21 cellular contexts compared by ENCODE assay signal in the genomic region with DNA sequence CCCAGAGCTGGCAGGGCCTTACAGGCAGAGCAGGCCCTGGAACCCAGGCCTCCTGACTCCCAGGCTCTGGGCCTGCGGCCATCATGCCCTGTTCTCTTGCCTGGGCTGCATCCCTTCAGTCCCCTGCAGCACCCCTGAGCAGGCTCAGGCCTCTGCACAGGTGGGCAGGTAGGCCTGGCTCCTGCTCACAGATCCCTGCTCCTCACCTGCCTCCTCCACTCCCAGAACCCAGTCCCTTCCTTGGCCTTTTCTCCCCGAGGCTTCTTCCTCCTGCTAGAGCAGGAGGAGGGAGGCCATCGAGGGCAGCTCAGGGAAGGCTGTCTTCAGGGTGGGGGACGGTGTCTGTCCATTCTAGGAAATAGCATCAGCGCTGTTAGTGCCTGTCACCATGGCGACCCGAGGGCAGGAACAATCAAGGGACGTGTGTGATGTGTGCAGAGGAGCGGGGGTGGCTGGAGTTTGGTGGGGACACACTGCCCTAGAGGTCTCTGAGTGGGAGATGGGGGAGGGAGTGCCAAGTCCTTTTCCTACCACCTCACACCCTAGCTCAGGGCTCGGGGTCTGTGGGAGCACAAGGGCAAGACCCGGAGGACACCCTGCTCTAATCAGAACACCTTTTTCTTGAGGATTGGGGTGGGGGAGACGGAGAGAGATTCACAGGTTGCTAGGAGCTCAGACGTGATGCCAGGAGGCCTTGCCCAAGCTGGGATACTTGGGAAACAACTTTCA. TPM values are rescaled to one million over a fixed set of nuclear protein-coding genes. Genes with fewer than 3 reads are reported as not detected.
DNase-seq lines count a peak whose midpoint lies in the region; ATAC-seq and TF ChIP-seq lines count a peak whose summit lies in the region.
"Had no signal": no experiment of that assay in that cellular context is flagged by ENCODE, and none has a peak within 500 bp of the region (broad histone marks: within the 10 kb centered on the region; RNA-seq: fewer than 3 reads in every experiment).

No MANE protein-coding gene starts in this region.

- H3K27ac Mint-ChIP-seq in stimulated activated effector memory CD8-positive, alpha-beta T cell treated with anti-CD3 and anti-CD28 coated beads, Interleukin-12 subunit alpha, Interleukin-12 subunit beta, amount 100 ng/mL, for 72 hours: no peak overlapping the region
- H3K27ac Mint-ChIP-seq: IgD-negative memory B cell had no signal

- H3K36me3 ChIP-seq in osteoblast (ENCODE audit: insufficient read depth, low read length) (no peaks in the 10 kb centered on the region), Karpas-422 (ENCODE audit: insufficient read depth, low read length) (no peaks in the 10 kb centered on the region)

- H3K9me3 Mint-ChIP-seq in stimulated activated effector memory CD8-positive, alpha-beta T cell treated with anti-CD3 and anti-CD28 coated beads, Interleukin-12 subunit alpha, Interleukin-12 subunit beta, amount 100 ng/mL, for 72 hours: no peaks in the 10 kb centered on the region

- DNase-seq in NCI-H1417 (lab: John Stamatoyannopoulos, UW) (peak in 2 of 3 experiments; percentile 22 to 53), NCI-H1417 treated with DMSO at 0.1 percent for 48 hours (lab: John Stamatoyannopoulos, UW) (no peak), GM13976 (ENCODE audit: low spot score) (peak; percentile 21), islet precursor cell (peak; percentile 39), osteoblast (ENCODE audit: insufficient read length, low spot score, missing footprints) (peak; percentile 26), Karpas-422 (no peak), OCI-M2 (lab: John Stamatoyannopoulos, UW; ENCODE audit: unreplicated experiment) (no peak)
- DNase-seq in stimulated activated effector memory CD8-positive, alpha-beta T cell treated with anti-CD3 and anti-CD28 coated beads, Interleukin-12 subunit alpha, Interleukin-12 subunit beta, amount 100 ng/mL, for 72 hours (ENCODE audit: low spot score in 2 of 2): no peak
- DNase-seq: DMS 273 treated with DMSO at 0.1 percent for 48 hours, MV-4-11, NCI-H1436 treated with DMSO at 0.1 percent for 48 hours, NCI-H2107, NCI-H446, NCI-H774, Right ventricle myocardium superior had no signal

- no peak overlapping the region for H3K4me3 ChIP-seq in osteoblast (ENCODE audit: insufficient read depth, low read length)
- no peak overlapping the region for H3K4me3 ChIP-seq in Karpas-422 (ENCODE audit: low read length)

- no peaks in the 10 kb centered on the region for H3K9me2 ChIP-seq in Karpas-422 (replicated peaks; ENCODE audit: insufficient read depth, low read length)

- no peaks in the 10 kb centered on the region for H3K27me3 ChIP-seq in osteoblast (ENCODE audit: insufficient read depth, low read length)
- no peaks in the 10 kb centered on the region for H3K27me3 ChIP-seq in Karpas-422 (ENCODE audit: low read length)

- H3K4me1 ChIP-seq in osteoblast (ENCODE audit: insufficient read depth, low read length): no peaks in the 10 kb centered on the region
- no peaks in the 10 kb centered on the region for H3K4me1 ChIP-seq in Karpas-422 (ENCODE audit: low read length)

- H3K9me3 ChIP-seq in osteoblast (ENCODE audit: low read depth, low read length) (no peaks in the 10 kb centered on the region), Karpas-422 (ENCODE audit: low read length) (no peaks in the 10 kb centered on the region)

- H3K36me3 Mint-ChIP-seq in stimulated activated effector memory CD8-positive, alpha-beta T cell treated with anti-CD3 and anti-CD28 coated beads, Interleukin-12 subunit alpha, Interleukin-12 subunit beta, amount 100 ng/mL, for 72 hours: no peaks in the 10 kb centered on the region
- H3K36me3 Mint-ChIP-seq: IgD-negative memory B cell had no signal

- no peak overlapping the region for H3K4me3 Mint-ChIP-seq in stimulated activated effector memory CD8-positive, alpha-beta T cell treated with anti-CD3 and anti-CD28 coated beads, Interleukin-12 subunit alpha, Interleukin-12 subunit beta, amount 100 ng/mL, for 72 hours
- H3K4me3 Mint-ChIP-seq: IgD-negative memory B cell had no signal

- H3K79me2 ChIP-seq in osteoblast (ENCODE audit: insufficient read depth, low read length): no peaks in the 10 kb centered on the region
- H3K79me2 ChIP-seq in Karpas-422 (ENCODE audit: low read length): no peaks in the 10 kb centered on the region

- peaks cover 16% of the 10 kb centered on the region for H3K4me1 Mint-ChIP-seq in stimulated activated effector memory CD8-positive, alpha-beta T cell treated with anti-CD3 and anti-CD28 coated beads, Interleukin-12 subunit alpha, Interleukin-12 subunit beta, amount 100 ng/mL, for 72 hours
- H3K4me1 Mint-ChIP-seq: IgD-negative memory B cell had no signal

- no peak overlapping the region for H3K9ac ChIP-seq in Karpas-422 (ENCODE audit: low read length)

- no peak for ATAC-seq in stimulated activated effector memory CD8-positive, alpha-beta T cell treated with anti-CD3 and anti-CD28 coated beads, Interleukin-12 subunit alpha, Interleukin-12 subunit beta, amount 100 ng/mL, for 72 hours
- ATAC-seq: HCT116, Panc1 had no signal

- no peaks in the 10 kb centered on the region for H4K20me1 ChIP-seq in osteoblast (ENCODE audit: insufficient read depth, low read length)
- no peaks in the 10 kb centered on the region for H4K20me1 ChIP-seq in Karpas-422 (ENCODE audit: insufficient read depth, low read depth, low read length)

- H3K27ac ChIP-seq in osteoblast (ENCODE audit: low read depth, low read length) (no peak overlapping the region), Karpas-422 (ENCODE audit: low read length) (no peak overlapping the region)
- H3K27ac ChIP-seq: 22Rv1 had no signal

- TF ChIP-seq CTCF in GM13976 (IDR thresholded peaks at IDR 0.05; ENCODE audit: borderline replicate concordance, control extremely low read depth, extremely low read depth, insufficient read depth, missing control alignments) (no peak), osteoblast (IDR thresholded peaks at IDR 0.05; ENCODE audit: extremely low read depth, low read depth, low read length) (no peak)

- H2AFZ ChIP-seq in osteoblast (ENCODE audit: low read length) (no peak overlapping the region), Karpas-422 (ENCODE audit: low read length) (no peak overlapping the region)

- in situ Hi-C loops in GM13976 (cut with MboI; ENCODE audit: low sequenced_read_pairs, unreplicated experiment): no loop called here

- H3K4me2 ChIP-seq in osteoblast (ENCODE audit: insufficient read depth, low read length) (no peak overlapping the region), Karpas-422 (ENCODE audit: low read depth, low read length, poor library complexity, severe bottlenecking) (no peak overlapping the region)

RNA-seq across cellular contexts. Expression of a gene that starts 26.6 kb away (rescaled TPM):
- total RNA-seq in osteoblast: not detected in 2 replicates
- not detected in 2 replicates for total RNA-seq in Karpas-422 (2014; rRNA removed; shearing (Covaris generic); ENCODE audit: low replicate concordance)
- total RNA-seq: Daoy, HT1080 had no signal

RNA-seq across cellular contexts. Expression of a gene that starts 39.8 kb away (rescaled TPM):
- total RNA-seq in osteoblast: 29.8 and 31.1 TPM in 2 replicates
- 11.7 and 15.3 TPM in 2 replicates for total RNA-seq in Karpas-422 (2014; rRNA removed; shearing (Covaris generic); ENCODE audit: low replicate concordance)

Comparison
In these comparisons a context has a peak if more than half of its experiments do, and no peak if none do; other contexts are left out.
1. DNase-seq: peak in NCI-H1417 (2 of 3), GM13976 (single experiment), islet precursor cell (single experiment) and osteoblast (single experiment); none in NCI-H1417 treated with DMSO at 0.1 percent for 48 hours (single experiment), Karpas-422 (single experiment), stimulated activated effector memory CD8-positive, alpha-beta T cell treated with anti-CD3 and anti-CD28 coated beads, Interleukin-12 subunit alpha, Interleukin-12 subunit beta, amount 100 ng/mL, for 72 hours (0 of 2) and OCI-M2 (single experiment).